1 cellular context compared by ENCODE assay signal in genomic region chr12:6927379-6927991, GRCh38.
A peak's percentile ranks its signal among the peaks of the same experiment; 100 is the strongest.
TF ChIP-seq lines count a peak whose summit lies in the region.

TSS of gene ATN1 (plus strand) at chr12:6927959. CDS start at chr12:6934002, 6,043 bp downstream.

TF ChIP-seq in K562, 482 proteins besides CTCF, POLR2A, EP300 and RAD21 (continued from another document and continues in another):
- TF ChIP-seq SAFB (IDR thresholded peaks at IDR 0.05; ENCODE audit: borderline replicate concordance, low read depth, low read length) (no peak), PHF8 (IDR thresholded peaks at IDR 0.05; ENCODE audit: borderline replicate concordance, low read length) (peak; percentile 37; the same call in 1 of the 2 replicates), ZNF280B (CRISPR knock-in tag; IDR thresholded peaks at IDR 0.05) (no peak), SLC30A9 (CRISPR knock-in tag; IDR thresholded peaks at IDR 0.05) (no peak), ZNF407 (IDR thresholded peaks at IDR 0.05; ENCODE audit: low read depth) (no peak), CREB1 (IDR thresholded peaks at IDR 0.05) (no peak), CREB1 (CRISPR knock-in tag; IDR thresholded peaks at IDR 0.05) (no peak), DPF2 (IDR thresholded peaks at IDR 0.05) (peak; percentile 55), MTA2 (IDR thresholded peaks at IDR 0.05; ENCODE audit: low read depth) (no peak), ELF2 (CRISPR knock-in tag; IDR thresholded peaks at IDR 0.05) (no peak), SP2 (IDR thresholded peaks at IDR 0.05; ENCODE audit: extremely low read depth, low read depth, low read length, poor library complexity, severe bottlenecking) (no peak), FOXA3 (CRISPR knock-in tag; conservative IDR thresholded peaks at IDR 0.05 in 1 of 2, IDR thresholded peaks at IDR 0.05 in 1 of 2) (no peak), NFATC3 (IDR thresholded peaks at IDR 0.05) (no peak), ZNF740 (CRISPR knock-in tag; IDR thresholded peaks at IDR 0.05) (no peak), ZNF740 (tag; IDR thresholded peaks at IDR 0.05) (peak in 1 of 2 experiments; percentile 56; a peak in 2 of 4 replicates), YBX1 (IDR thresholded peaks at IDR 0.05) (no peak), ZNF274 (IDR thresholded peaks at IDR 0.05; ENCODE audit: borderline replicate concordance, low read depth, low read length) (no peak), RBM34 (IDR thresholded peaks at IDR 0.05; ENCODE audit: borderline replicate concordance, insufficient read depth, low read length) (no peak), POLR2G (IDR thresholded peaks at IDR 0.05; ENCODE audit: low read depth, low read length) (peak; percentile 81), GTF2F1 (IDR thresholded peaks at IDR 0.05; ENCODE audit: low read depth, low read length) (no peak), ZEB2 (IDR thresholded peaks at IDR 0.05) (no peak), ZZZ3 (IDR thresholded peaks at IDR 0.05) (no peak), SRSF3 (IDR thresholded peaks at IDR 0.05; ENCODE audit: insufficient read depth, low read length) (no peak), ARID1B (IDR thresholded peaks at IDR 0.05) (peak; percentile 18; the same call in 1 of the 2 replicates), SAFB2 (IDR thresholded peaks at IDR 0.05; ENCODE audit: borderline replicate concordance, low read depth, low read length, severe bottlenecking) (no peak), ZNF41 (CRISPR knock-in tag; conservative IDR thresholded peaks at IDR 0.05) (no peak), ZFX (CRISPR knock-in tag; IDR thresholded peaks at IDR 0.05) (peak; percentile 66), ARID3A (IDR thresholded peaks at IDR 0.05; ENCODE audit: borderline replicate concordance, low read depth, low read length) (no peak), ZNF436 (CRISPR knock-in tag; IDR thresholded peaks at IDR 0.05) (no peak), TRIM25 (IDR thresholded peaks at IDR 0.05; ENCODE audit: borderline replicate concordance) (no peak), ZC3H4 (CRISPR knock-in tag; IDR thresholded peaks at IDR 0.05; ENCODE audit: borderline replicate concordance) (no peak), E2F3 (CRISPR knock-in tag; IDR thresholded peaks at IDR 0.05) (no peak), PBX2 (CRISPR knock-in tag; IDR thresholded peaks at IDR 0.05; ENCODE audit: low read depth) (no peak), PBX2 (tag; conservative IDR thresholded peaks at IDR 0.05; ENCODE audit: low read depth) (no peak), ZNF561 (CRISPR knock-in tag; conservative IDR thresholded peaks at IDR 0.05) (no peak), ARID4B (CRISPR knock-in tag; IDR thresholded peaks at IDR 0.05) (peak; percentile 47; the same call in 1 of the 2 replicates), HDGF (IDR thresholded peaks at IDR 0.05) (no peak), TFE3 (CRISPR knock-in tag; IDR thresholded peaks at IDR 0.05) (no peak), MYNN (IDR thresholded peaks at IDR 0.05) (no peak), MYNN (CRISPR knock-in tag; IDR thresholded peaks at IDR 0.05) (no peak)
